ENCODE assay signal across 9 cellular contexts in the genomic region with DNA sequence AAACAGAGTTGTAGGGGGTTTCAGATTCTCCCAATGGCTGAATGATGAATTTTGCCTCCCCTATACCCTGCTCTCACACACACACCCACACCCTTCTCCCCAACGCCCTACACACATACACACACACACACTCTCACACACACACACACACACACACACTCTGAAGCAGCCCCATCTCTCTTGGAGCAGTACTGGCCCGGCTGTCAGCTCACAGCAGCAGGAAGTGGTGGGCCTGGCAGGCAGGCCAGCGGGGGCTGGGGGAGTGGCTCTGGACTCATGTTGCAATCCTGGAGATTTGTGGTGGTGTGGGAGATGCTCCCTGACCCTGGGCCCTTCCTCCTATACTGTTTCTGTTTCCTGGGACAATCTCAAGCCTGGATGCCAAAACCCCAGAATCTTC. TPM values are rescaled to one million over a fixed set of nuclear protein-coding genes. Genes with fewer than 3 reads are reported as not detected.
A peak's percentile ranks its signal among the peaks of the same experiment; 100 is the strongest.
DNase-seq lines count a peak whose midpoint lies in the region; ATAC-seq, FAIRE-seq and TF ChIP-seq lines count a peak whose summit lies in the region.
"Had no signal": no experiment of that assay in that cellular context is flagged by ENCODE, and none has a peak within 500 bp of the region (broad histone marks: within the 10 kb centered on the region; RNA-seq: fewer than 3 reads in every experiment).

No MANE protein-coding gene starts in this region.

- peaks cover 5% of the 10 kb centered on the region for H3K36me3 ChIP-seq in bronchial epithelial cell (ENCODE audit: control insufficient read depth, insufficient read depth, low read length)

- H3K4me3 Mint-ChIP-seq in nephron progenitor cell: peak overlapping the region; percentile 68

- peaks cover 67% of the 10 kb centered on the region for H3K4me1 Mint-ChIP-seq in nephron progenitor cell

- ATAC-seq in HG02870 (IDR thresholded peaks at IDR 0.05; ENCODE audit: unreplicated experiment): no peak
- ATAC-seq in GM18867 (IDR thresholded peaks at IDR 0.05; ENCODE audit: unreplicated experiment): no peak
- no peak for ATAC-seq in HG02981 (IDR thresholded peaks at IDR 0.05; ENCODE audit: unreplicated experiment)

- no peak for FAIRE-seq in bronchial epithelial cell (lab: Jason Lieb, UNC)
- FAIRE-seq: colon had no signal

- TF ChIP-seq CTCF in bronchial epithelial cell (IDR thresholded peaks at IDR 0.05; ENCODE audit: insufficient read depth, low read length, severe bottlenecking): no peak
- TF ChIP-seq CTCF in nephron progenitor cell (IDR thresholded peaks at IDR 0.05): no peak

- peak overlapping the region; percentile 56 for H3K27ac Mint-ChIP-seq in nephron progenitor cell

- peaks cover 15% of the 10 kb centered on the region for H3K27me3 Mint-ChIP-seq in nephron progenitor cell (ENCODE audit: low read depth, poor library complexity)

- no peaks in the 10 kb centered on the region for H3K9me3 Mint-ChIP-seq in nephron progenitor cell

- no peaks in the 10 kb centered on the region for H3K27me3 ChIP-seq in bronchial epithelial cell (ENCODE audit: control insufficient read depth, insufficient read depth, low read length)

- no peak overlapping the region for H3K4me3 ChIP-seq in bronchial epithelial cell (ENCODE audit: low read depth, low read length)

- H3K36me3 Mint-ChIP-seq in nephron progenitor cell (ENCODE audit: low read depth): peaks cover 29% of the 10 kb centered on the region

- DNase-seq in EL: peak; percentile 92
- peak; percentile 28 for DNase-seq in NAMALWA (ENCODE audit: low spot score)
- DNase-seq in bronchial epithelial cell (ENCODE audit: low read depth): peak; percentile 35
- DNase-seq in nephron progenitor cell: peak; percentile 74
- no peak for DNase-seq in NCI-H748 treated with DMSO at 0.1 percent for 48 hours (lab: John Stamatoyannopoulos, UW)

RNA-seq across cellular contexts. Expression of gene IKBKE, which starts 2.2 kb away (rescaled TPM):
- 2.9 and 5.8 TPM in 2 replicates for total RNA-seq in bronchial epithelial cell

RNA-seq across cellular contexts. Expression of gene RASSF5, which starts 34.9 kb away (rescaled TPM):
- 3.4 and 4.6 TPM in 2 replicates for total RNA-seq in bronchial epithelial cell
